ENCODE assay signal across 1 cellular context in the genomic region with DNA sequence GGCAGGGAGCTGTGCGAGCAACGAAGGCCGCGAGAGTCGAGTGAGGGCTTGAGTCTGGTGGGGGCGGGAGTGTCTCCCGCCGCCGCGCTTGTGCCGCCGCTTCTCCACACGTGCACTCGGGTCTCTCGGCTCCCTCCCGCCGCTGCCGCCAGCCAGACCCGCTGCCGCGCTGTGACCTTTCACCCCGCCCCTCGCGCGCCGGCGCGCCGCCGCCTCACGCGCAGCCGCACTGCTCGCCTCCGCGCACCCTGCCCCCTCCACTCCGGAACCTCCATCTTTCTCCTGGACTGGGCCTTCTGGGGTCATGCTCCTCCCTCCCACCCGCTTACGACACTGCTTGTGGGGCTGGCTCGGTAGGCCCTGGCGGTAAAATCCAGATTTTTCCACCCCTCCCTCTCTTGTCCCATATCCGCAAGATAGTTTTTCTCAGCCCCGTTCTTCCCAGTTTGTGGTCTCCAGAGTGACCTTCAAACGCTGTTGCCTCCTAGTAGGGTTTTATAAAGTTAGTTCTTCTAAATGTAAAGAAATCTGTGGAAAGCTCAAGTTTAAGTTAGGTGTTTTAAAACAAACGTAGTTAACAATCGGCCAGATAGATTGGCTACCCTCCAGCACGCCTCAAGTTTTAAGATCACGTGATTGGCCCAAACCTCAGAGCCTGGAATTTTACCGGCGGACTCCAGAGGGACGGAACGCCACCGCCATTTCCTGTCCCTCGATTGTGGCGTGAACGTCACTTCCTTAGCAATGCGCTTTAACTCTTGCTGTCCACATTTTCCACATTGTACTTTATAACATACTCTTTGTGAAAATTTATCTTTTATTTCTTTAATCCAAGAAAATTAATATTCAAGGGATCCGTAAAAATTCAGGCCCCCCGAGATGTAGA.
A peak's percentile ranks its signal among the peaks of the same experiment; 100 is the strongest.
TF ChIP-seq lines count a peak whose summit lies in the region.

A gene (minus strand): TSS at position 181 of the 886 bp plus-strand sequence. CDS start 300 bp downstream, outside the sequence.

TF ChIP-seq in GM12878, 131 proteins besides CTCF, POLR2A, EP300 and RAD21 (continued from another document):
- TF ChIP-seq, protein P1, sequence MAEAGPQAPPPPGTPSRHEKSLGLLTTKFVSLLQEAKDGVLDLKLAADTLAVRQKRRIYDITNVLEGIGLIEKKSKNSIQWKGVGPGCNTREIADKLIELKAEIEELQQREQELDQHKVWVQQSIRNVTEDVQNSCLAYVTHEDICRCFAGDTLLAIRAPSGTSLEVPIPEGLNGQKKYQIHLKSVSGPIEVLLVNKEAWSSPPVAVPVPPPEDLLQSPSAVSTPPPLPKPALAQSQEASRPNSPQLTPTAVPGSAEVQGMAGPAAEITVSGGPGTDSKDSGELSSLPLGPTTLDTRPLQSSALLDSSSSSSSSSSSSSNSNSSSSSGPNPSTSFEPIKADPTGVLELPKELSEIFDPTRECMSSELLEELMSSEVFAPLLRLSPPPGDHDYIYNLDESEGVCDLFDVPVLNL (IDR thresholded peaks at IDR 0.05; ENCODE audit: low read depth, low read length): peak; percentile 55; the same call in 1 of the 2 replicates
- TF ChIP-seq, protein P2, sequence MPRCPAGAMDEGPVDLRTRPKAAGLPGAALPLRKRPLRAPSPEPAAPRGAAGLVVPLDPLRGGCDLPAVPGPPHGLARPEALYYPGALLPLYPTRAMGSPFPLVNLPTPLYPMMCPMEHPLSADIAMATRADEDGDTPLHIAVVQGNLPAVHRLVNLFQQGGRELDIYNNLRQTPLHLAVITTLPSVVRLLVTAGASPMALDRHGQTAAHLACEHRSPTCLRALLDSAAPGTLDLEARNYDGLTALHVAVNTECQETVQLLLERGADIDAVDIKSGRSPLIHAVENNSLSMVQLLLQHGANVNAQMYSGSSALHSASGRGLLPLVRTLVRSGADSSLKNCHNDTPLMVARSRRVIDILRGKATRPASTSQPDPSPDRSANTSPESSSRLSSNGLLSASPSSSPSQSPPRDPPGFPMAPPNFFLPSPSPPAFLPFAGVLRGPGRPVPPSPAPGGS (IDR thresholded peaks at IDR 0.05; ENCODE audit: borderline replicate concordance, insufficient read depth, low read depth, low read length, poor library complexity, severe bottlenecking): no peak
- TF ChIP-seq SIN3A (IDR thresholded peaks at IDR 0.05; ENCODE audit: low read depth, low read length) (no peak; the same call in 1 of the 2 replicates), PAX5 (IDR thresholded peaks at IDR 0.05; ENCODE audit: borderline replicate concordance, low read depth, low read length) (peak; percentile 59; the same call in 1 of the 2 replicates), BCL11A (IDR thresholded peaks at IDR 0.05; ENCODE audit: low read depth, low read length) (no peak), BHLHE40 (IDR thresholded peaks at IDR 0.05; ENCODE audit: borderline replicate concordance in 1 of 2, low read depth in 2 of 2, low read length in 1 of 2) (peak; percentile 87 to 97), ZNF622 (IDR thresholded peaks at IDR 0.05) (no peak), MXI1 (IDR thresholded peaks at IDR 0.05; ENCODE audit: low read depth, low read length) (peak; percentile 92), RB1 (IDR thresholded peaks at IDR 0.05; ENCODE audit: borderline replicate concordance) (peak; percentile 63; the same call in 1 of the 2 replicates), NR2C2 (IDR thresholded peaks at IDR 0.05; ENCODE audit: borderline replicate concordance, control insufficient read depth, insufficient read length, low read depth) (peak; percentile 87), TAF1 (IDR thresholded peaks at IDR 0.05; ENCODE audit: borderline replicate concordance, low read depth, low read length) (peak; percentile 75), ZBED1 (IDR thresholded peaks at IDR 0.05; ENCODE audit: borderline replicate concordance) (no peak), EED (IDR thresholded peaks at IDR 0.05; ENCODE audit: low read depth) (peak; percentile 86), JUND (IDR thresholded peaks at IDR 0.05; ENCODE audit: low read depth, low read length) (0 out of 2 replicates have a peak, but pooled peaks have one; percentile 18), IKZF2 (IDR thresholded peaks at IDR 0.05) (peak; percentile 98), MEF2A (IDR thresholded peaks at IDR 0.05; ENCODE audit: insufficient read depth, low read depth, low read length) (0 out of 2 replicates have a peak, but pooled peaks have one; percentile 41), KDM1A (IDR thresholded peaks at IDR 0.05; ENCODE audit: borderline replicate concordance) (no peak), RFX5 (IDR thresholded peaks at IDR 0.05; ENCODE audit: low read depth, low read length) (no peak), LARP7 (IDR thresholded peaks at IDR 0.05) (no peak; the same call in 1 of the 2 replicates), CREM (IDR thresholded peaks at IDR 0.05; ENCODE audit: low read depth) (peak; percentile 95)
- TF ChIP-seq, protein P3, sequence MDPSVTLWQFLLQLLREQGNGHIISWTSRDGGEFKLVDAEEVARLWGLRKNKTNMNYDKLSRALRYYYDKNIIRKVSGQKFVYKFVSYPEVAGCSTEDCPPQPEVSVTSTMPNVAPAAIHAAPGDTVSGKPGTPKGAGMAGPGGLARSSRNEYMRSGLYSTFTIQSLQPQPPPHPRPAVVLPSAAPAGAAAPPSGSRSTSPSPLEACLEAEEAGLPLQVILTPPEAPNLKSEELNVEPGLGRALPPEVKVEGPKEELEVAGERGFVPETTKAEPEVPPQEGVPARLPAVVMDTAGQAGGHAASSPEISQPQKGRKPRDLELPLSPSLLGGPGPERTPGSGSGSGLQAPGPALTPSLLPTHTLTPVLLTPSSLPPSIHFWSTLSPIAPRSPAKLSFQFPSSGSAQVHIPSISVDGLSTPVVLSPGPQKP (IDR thresholded peaks at IDR 0.05; ENCODE audit: low read depth, low read length): peak; percentile 60; the same call in 1 of the 2 replicates
- TF ChIP-seq, protein P4, sequence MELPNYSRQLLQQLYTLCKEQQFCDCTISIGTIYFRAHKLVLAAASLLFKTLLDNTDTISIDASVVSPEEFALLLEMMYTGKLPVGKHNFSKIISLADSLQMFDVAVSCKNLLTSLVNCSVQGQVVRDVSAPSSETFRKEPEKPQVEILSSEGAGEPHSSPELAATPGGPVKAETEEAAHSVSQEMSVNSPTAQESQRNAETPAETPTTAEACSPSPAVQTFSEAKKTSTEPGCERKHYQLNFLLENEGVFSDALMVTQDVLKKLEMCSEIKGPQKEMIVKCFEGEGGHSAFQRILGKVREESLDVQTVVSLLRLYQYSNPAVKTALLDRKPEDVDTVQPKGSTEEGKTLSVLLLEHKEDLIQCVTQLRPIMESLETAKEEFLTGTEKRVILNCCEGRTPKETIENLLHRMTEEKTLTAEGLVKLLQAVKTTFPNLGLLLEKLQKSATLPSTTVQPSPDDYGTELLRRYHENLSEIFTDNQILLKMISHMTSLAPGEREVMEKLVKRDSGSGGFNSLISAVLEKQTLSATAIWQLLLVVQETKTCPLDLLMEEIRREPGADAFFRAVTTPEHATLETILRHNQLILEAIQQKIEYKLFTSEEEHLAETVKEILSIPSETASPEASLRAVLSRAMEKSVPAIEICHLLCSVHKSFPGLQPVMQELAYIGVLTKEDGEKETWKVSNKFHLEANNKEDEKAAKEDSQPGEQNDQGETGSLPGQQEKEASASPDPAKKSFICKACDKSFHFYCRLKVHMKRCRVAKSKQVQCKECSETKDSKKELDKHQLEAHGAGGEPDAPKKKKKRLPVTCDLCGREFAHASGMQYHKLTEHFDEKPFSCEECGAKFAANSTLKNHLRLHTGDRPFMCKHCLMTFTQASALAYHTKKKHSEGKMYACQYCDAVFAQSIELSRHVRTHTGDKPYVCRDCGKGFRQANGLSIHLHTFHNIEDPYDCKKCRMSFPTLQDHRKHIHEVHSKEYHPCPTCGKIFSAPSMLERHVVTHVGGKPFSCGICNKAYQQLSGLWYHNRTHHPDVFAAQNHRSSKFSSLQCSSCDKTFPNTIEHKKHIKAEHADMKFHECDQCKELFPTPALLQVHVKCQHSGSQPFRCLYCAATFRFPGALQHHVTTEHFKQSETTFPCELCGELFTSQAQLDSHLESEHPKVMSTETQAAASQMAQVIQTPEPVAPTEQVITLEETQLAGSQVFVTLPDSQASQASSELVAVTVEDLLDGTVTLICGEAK (IDR thresholded peaks at IDR 0.05; ENCODE audit: borderline replicate concordance): peak; percentile 96
- TF ChIP-seq, protein P5, sequence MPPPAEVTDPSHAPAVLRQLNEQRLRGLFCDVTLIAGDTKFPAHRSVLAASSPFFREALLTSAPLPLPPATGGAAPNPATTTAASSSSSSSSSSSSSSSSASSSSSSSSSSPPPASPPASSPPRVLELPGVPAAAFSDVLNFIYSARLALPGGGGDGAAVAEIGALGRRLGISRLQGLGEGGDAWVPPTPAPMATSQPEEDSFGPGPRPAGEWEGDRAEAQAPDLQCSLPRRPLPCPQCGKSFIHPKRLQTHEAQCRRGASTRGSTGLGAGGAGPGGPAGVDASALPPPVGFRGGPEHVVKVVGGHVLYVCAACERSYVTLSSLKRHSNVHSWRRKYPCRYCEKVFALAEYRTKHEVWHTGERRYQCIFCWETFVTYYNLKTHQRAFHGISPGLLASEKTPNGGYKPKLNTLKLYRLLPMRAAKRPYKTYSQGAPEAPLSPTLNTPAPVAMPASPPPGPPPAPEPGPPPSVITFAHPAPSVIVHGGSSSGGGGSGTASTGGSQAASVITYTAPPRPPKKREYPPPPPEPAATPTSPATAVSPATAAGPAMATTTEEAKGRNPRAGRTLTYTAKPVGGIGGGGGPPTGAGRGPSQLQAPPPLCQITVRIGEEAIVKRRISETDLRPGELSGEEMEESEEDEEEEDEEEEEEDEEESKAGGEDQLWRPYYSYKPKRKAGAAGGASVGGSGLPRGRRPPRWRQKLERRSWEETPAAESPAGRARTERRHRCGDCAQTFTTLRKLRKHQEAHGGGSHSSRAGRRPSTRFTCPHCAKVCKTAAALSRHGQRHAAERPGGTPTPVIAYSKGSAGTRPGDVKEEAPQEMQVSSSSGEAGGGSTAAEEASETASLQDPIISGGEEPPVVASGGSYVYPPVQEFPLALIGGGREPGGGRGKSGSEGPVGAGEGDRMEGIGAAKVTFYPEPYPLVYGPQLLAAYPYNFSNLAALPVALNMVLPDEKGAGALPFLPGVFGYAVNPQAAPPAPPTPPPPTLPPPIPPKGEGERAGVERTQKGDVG (CRISPR knock-in tag; IDR thresholded peaks at IDR 0.05): peak; percentile 88
- TF ChIP-seq, protein P6, sequence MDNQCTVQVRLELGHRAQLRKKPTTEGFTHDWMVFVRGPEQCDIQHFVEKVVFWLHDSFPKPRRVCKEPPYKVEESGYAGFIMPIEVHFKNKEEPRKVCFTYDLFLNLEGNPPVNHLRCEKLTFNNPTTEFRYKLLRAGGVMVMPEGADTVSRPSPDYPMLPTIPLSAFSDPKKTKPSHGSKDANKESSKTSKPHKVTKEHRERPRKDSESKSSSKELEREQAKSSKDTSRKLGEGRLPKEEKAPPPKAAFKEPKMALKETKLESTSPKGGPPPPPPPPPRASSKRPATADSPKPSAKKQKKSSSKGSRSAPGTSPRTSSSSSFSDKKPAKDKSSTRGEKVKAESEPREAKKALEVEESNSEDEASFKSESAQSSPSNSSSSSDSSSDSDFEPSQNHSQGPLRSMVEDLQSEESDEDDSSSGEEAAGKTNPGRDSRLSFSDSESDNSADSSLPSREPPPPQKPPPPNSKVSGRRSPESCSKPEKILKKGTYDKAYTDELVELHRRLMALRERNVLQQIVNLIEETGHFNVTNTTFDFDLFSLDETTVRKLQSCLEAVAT (IDR thresholded peaks at IDR 0.05): peak; percentile 59
- TF ChIP-seq, protein P7, sequence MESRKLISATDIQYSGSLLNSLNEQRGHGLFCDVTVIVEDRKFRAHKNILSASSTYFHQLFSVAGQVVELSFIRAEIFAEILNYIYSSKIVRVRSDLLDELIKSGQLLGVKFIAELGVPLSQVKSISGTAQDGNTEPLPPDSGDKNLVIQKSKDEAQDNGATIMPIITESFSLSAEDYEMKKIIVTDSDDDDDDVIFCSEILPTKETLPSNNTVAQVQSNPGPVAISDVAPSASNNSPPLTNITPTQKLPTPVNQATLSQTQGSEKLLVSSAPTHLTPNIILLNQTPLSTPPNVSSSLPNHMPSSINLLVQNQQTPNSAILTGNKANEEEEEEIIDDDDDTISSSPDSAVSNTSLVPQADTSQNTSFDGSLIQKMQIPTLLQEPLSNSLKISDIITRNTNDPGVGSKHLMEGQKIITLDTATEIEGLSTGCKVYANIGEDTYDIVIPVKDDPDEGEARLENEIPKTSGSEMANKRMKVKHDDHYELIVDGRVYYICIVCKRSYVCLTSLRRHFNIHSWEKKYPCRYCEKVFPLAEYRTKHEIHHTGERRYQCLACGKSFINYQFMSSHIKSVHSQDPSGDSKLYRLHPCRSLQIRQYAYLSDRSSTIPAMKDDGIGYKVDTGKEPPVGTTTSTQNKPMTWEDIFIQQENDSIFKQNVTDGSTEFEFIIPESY (IDR thresholded peaks at IDR 0.05): 0 out of 2 replicates have a peak, but pooled peaks have one; percentile 21
- TF ChIP-seq, protein P8, sequence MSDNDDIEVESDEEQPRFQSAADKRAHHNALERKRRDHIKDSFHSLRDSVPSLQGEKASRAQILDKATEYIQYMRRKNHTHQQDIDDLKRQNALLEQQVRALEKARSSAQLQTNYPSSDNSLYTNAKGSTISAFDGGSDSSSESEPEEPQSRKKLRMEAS (IDR thresholded peaks at IDR 0.05; ENCODE audit: low read depth, low read length): peak; percentile 78; the same call in 1 of the 2 replicates
